Comparison of ENCODE assay signal across 26 cellular contexts in genomic region chr11:33454264-33454663, GRCh38.
DNase-seq lines count a peak whose midpoint lies in the region; ATAC-seq, FAIRE-seq and TF ChIP-seq lines count a peak whose summit lies in the region.
"Had no signal": no experiment of that assay in that cellular context is flagged by ENCODE, and none has a peak within 500 bp of the region (broad histone marks: within the 10 kb centered on the region; RNA-seq: fewer than 3 reads in every experiment).

No MANE protein-coding gene starts in this region.

- peaks cover 7% of the 10 kb centered on the region for H3K4me1 ChIP-seq in IMR-90 (ENCODE audit: control insufficient read depth, insufficient read depth, low read length)
- peaks cover 27% of the 10 kb centered on the region for H3K4me1 ChIP-seq in astrocyte (ENCODE audit: insufficient read depth, low read length)
- H3K4me1 ChIP-seq: left ventricle myocardium inferior, sigmoid colon, suprapubic skin had no signal

- H3K36me3 Mint-ChIP-seq in astrocyte (ENCODE audit: low read depth, unreplicated experiment), result no peaks in the 10 kb centered on the region
- no peaks in the 10 kb centered on the region for H3K36me3 Mint-ChIP-seq in activated naive CD8-positive, alpha-beta T cell treated with anti-CD3 and anti-CD28 coated beads for 36 hours
- H3K36me3 Mint-ChIP-seq: CD14-positive monocyte had no signal

- no peak overlapping the region for H3K23ac ChIP-seq in IMR-90 (ENCODE audit: low read depth, low read length)

- BruUV-seq in IMR-90 (replicated peaks; lab: Mats Ljungman, UMichigan), result no TSS peak

- H4K91ac ChIP-seq in IMR-90 (ENCODE audit: insufficient read depth, low read depth, low read length), result no peak overlapping the region

- H2BK5ac ChIP-seq in IMR-90 (ENCODE audit: low read depth, low read length, poor library complexity, severe bottlenecking), result no peak overlapping the region

- H3K27me3 Mint-ChIP-seq in astrocyte (ENCODE audit: low read depth, unreplicated experiment), result no peaks in the 10 kb centered on the region
- peaks cover 4% of the 10 kb centered on the region for H3K27me3 Mint-ChIP-seq in activated naive CD8-positive, alpha-beta T cell treated with anti-CD3 and anti-CD28 coated beads for 36 hours

- no peak overlapping the region for H2BK20ac ChIP-seq in IMR-90 (ENCODE audit: low read depth, low read length)

- intact Hi-C loops in IMR-90 (cut with micrococcal nuclease), result loop anchor here (5.0 kb wide), 2 partner anchors 78 to 238 kb away; no protein-coding TSS in a partner anchor

- H3K27ac Mint-ChIP-seq in astrocyte (ENCODE audit: unreplicated experiment), result peak overlapping the region; percentile 56
- H3K27ac Mint-ChIP-seq in activated naive CD8-positive, alpha-beta T cell treated with anti-CD3 and anti-CD28 coated beads for 36 hours, result no peak overlapping the region
- H3K27ac Mint-ChIP-seq: CD14-positive monocyte had no signal

- FAIRE-seq in astrocyte (lab: Jason Lieb, UNC), result peak; percentile 13
- FAIRE-seq: bronchial epithelial cell, GM12892, HepG2, islet of Langerhans had no signal

- peaks cover 10% of the 10 kb centered on the region for H3K9me1 ChIP-seq in IMR-90 (ENCODE audit: insufficient read depth, low read length)

- no peak overlapping the region for H2AK9ac ChIP-seq in IMR-90 (replicated peaks; ENCODE audit: low read depth, low read length, poor library complexity)

- no peak overlapping the region for H2BK120ac ChIP-seq in IMR-90 (ENCODE audit: low read depth, low read length)

- DNase-seq in IMR-90, result no peak
- peak; percentile 49 to 69 for DNase-seq in NCI-H1930 (lab: John Stamatoyannopoulos, UW)
- DNase-seq in NCI-H524 (lab: John Stamatoyannopoulos, UW), result peak; percentile 11 to 51
- no peak for DNase-seq in astrocyte (ENCODE audit: low read depth)
- DNase-seq in activated T-cell treated with anti-CD3 and anti-CD28 coated beads for 4 hours, result no peak
- DNase-seq in activated naive CD8-positive, alpha-beta T cell treated with anti-CD3 and anti-CD28 coated beads for 36 hours, result no peak
- no peak for DNase-seq in NCI-H1436 treated with DMSO at 0.1 percent for 48 hours (lab: John Stamatoyannopoulos, UW)
- DNase-seq: activated CD4-positive, alpha-beta T cell treated with anti-CD3 and anti-CD28 coated beads for 48 hours; activated T-cell treated with anti-CD3 and anti-CD28 coated beads, Interleukin-2, amount 50 U/mL, for 48 hours; Kasumi-1; left ventricle myocardium inferior; mesendoderm; MV-4-11; NCI-H2107; Right ventricle myocardium superior; sigmoid colon; stimulated activated CD4-positive, alpha-beta T cell treated with anti-CD3 and anti-CD28 coated beads, Interleukin-4, amount 100 ng/mL, for 4 hours; stimulated activated naive CD4-positive, alpha-beta T cell had no signal

- no peak overlapping the region for H2AK5ac ChIP-seq in IMR-90 (ENCODE audit: low read depth, low read length)

- H3K4me3 ChIP-seq in IMR-90 (ENCODE audit: insufficient read depth, low read depth, low read length), result no peak overlapping the region
- H3K4me3 ChIP-seq in astrocyte (ENCODE audit: insufficient read depth, low read depth, low read length), result no peak overlapping the region
- H3K4me3 ChIP-seq: left ventricle myocardium inferior, sigmoid colon, suprapubic skin had no signal

- 0 out of 2 replicates have a peak overlapping the region, but pooled peaks have one; percentile 23 for H3K14ac ChIP-seq in IMR-90 (replicated peaks; ENCODE audit: low read depth, low read length)

- TF ChIP-seq RAD21 in IMR-90 (IDR thresholded peaks at IDR 0.05; ENCODE audit: low read length), result no peak

- peaks cover 72% of the 10 kb centered on the region for H3K79me2 ChIP-seq in astrocyte (ENCODE audit: insufficient read depth, low read length)

- no peak overlapping the region for H2BK15ac ChIP-seq in IMR-90 (ENCODE audit: low read depth, low read length)

- H2AFZ ChIP-seq in IMR-90 (replicated peaks; ENCODE audit: low read length, poor library complexity) (no peak overlapping the region), astrocyte (ENCODE audit: low read depth, low read length) (no peak overlapping the region)

- POLR2A ChIA-PET in IMR-90 (lab: Charles Lee; ENCODE audit: unreplicated experiment), result no interaction called here

- no peak overlapping the region; the same call in 1 of the 2 replicates for H3K18ac ChIP-seq in IMR-90 (ENCODE audit: low read depth, low read length)

- H3K56ac ChIP-seq in IMR-90 (ENCODE audit: extremely low read depth, insufficient read depth, low read length), result no peak overlapping the region

- no peaks in the 10 kb centered on the region for H3K36me3 ChIP-seq in IMR-90 (ENCODE audit: control insufficient read depth, insufficient read depth, low read length)
- H3K36me3 ChIP-seq in astrocyte (ENCODE audit: insufficient read depth, low read length), result no peaks in the 10 kb centered on the region
- H3K36me3 ChIP-seq: left ventricle myocardium inferior, neutrophil, sigmoid colon, suprapubic skin had no signal

- no peak overlapping the region for H3K4me3 Mint-ChIP-seq in astrocyte (ENCODE audit: unreplicated experiment)
- H3K4me3 Mint-ChIP-seq in activated naive CD8-positive, alpha-beta T cell treated with anti-CD3 and anti-CD28 coated beads for 36 hours, result no peak overlapping the region
- H3K4me3 Mint-ChIP-seq: CD14-positive monocyte had no signal

- H4K8ac ChIP-seq in IMR-90 (ENCODE audit: low read depth in 2 of 2, low read length in 2 of 2), result no peak overlapping the region

- no peaks in the 10 kb centered on the region for H3K9me3 Mint-ChIP-seq in astrocyte (ENCODE audit: unreplicated experiment)
- H3K9me3 Mint-ChIP-seq in activated naive CD8-positive, alpha-beta T cell treated with anti-CD3 and anti-CD28 coated beads for 36 hours, result no peaks in the 10 kb centered on the region

- CTCF ChIA-PET in IMR-90 (lab: Yijun Ruan, JAX), result no interaction called here

- H3K4me2 ChIP-seq in IMR-90 (ENCODE audit: low read depth, low read length), result no peak overlapping the region
- no peak overlapping the region for H3K4me2 ChIP-seq in astrocyte (ENCODE audit: low read length)

- H3K27me3 ChIP-seq in IMR-90 (ENCODE audit: control insufficient read depth, insufficient read depth, low read length) (no peaks in the 10 kb centered on the region), astrocyte (ENCODE audit: insufficient read depth, low read length) (no peaks in the 10 kb centered on the region)
- H3K27me3 ChIP-seq: sigmoid colon had no signal

- H3K27ac ChIP-seq in IMR-90 (ENCODE audit: insufficient read depth, low read length) (no peak overlapping the region), astrocyte (ENCODE audit: low read depth, low read length) (no peak overlapping the region)
- H3K27ac ChIP-seq: left ventricle myocardium inferior, neutrophil, sigmoid colon, suprapubic skin, VCaP had no signal

- H3K9me3 ChIP-seq in IMR-90 (ENCODE audit: control insufficient read depth, insufficient read depth, low read length) (no peaks in the 10 kb centered on the region), astrocyte (ENCODE audit: insufficient read depth, low read depth, low read length) (no peaks in the 10 kb centered on the region)
- H3K9me3 ChIP-seq: left ventricle myocardium inferior, neutrophil, sigmoid colon, suprapubic skin had no signal

- H3K4me1 Mint-ChIP-seq in astrocyte (ENCODE audit: low read depth, unreplicated experiment), result peaks cover 26% of the 10 kb centered on the region
- H3K4me1 Mint-ChIP-seq in activated naive CD8-positive, alpha-beta T cell treated with anti-CD3 and anti-CD28 coated beads for 36 hours, result no peaks in the 10 kb centered on the region
- H3K4me1 Mint-ChIP-seq: CD14-positive monocyte had no signal

- TF ChIP-seq CTCF in IMR-90 (conservative IDR thresholded peaks at IDR 0.05; ENCODE audit: low read depth, low read length) (no peak), astrocyte (IDR thresholded peaks at IDR 0.05; ENCODE audit: insufficient read depth, low read depth, low read length) (no peak)

- H3K9ac ChIP-seq in IMR-90 (ENCODE audit: low read depth, low read length) (no peak overlapping the region), astrocyte (ENCODE audit: low read length) (no peak overlapping the region)

- TF ChIP-seq POLR2A in IMR-90 (IDR thresholded peaks at IDR 0.05; ENCODE audit: low read depth, low read length), result no peak

- ATAC-seq in IMR-90 (ENCODE audit: low read depth), result no peak
- ATAC-seq: HepG2 had no signal

- no peaks in the 10 kb centered on the region for H4K20me1 ChIP-seq in IMR-90 (ENCODE audit: insufficient read depth, low read length)
- no peaks in the 10 kb centered on the region for H4K20me1 ChIP-seq in astrocyte (ENCODE audit: insufficient read depth, low read length)

- dilution Hi-C loops in IMR-90 (cut with HindIII; ENCODE audit: low sequenced_read_pairs, unreplicated experiment), result no loop called here

- H4K5ac ChIP-seq in IMR-90 (ENCODE audit: low read depth, low read length), result no peak overlapping the region

- 100% methylated on average over 1 of the region's 1 CpG; no CpG with 5 or more reads in 1 of the 2 experiments for WGBS in IMR-90 (ENCODE audit: extremely low coverage in 2 of 2, insufficient read length in 1 of 2), 2 experiments

- peaks cover 4 to 53% of the 10 kb centered on the region in 2 experiments; a peak in 3 of 4 replicates for H3K79me1 ChIP-seq in IMR-90 (ENCODE audit: low read depth in 1 of 2, low read length in 2 of 2)

- 0 out of 2 replicates have a peak overlapping the region, but pooled peaks have one; percentile 27 for H3K4ac ChIP-seq in IMR-90 (ENCODE audit: low read depth, low read length)

- in situ Hi-C loops in IMR-90 (cut with MboI; ENCODE audit: low sequenced_read_pairs), result no loop called here

TF ChIP-seq in IMR-90, 13 proteins besides CTCF, POLR2A, EP300 and RAD21 (continues in another document):
- no peak for TF ChIP-seq FOS (IDR thresholded peaks at IDR 0.05; ENCODE audit: low read depth, low read length)
- TF ChIP-seq CHD1 (IDR thresholded peaks at IDR 0.05; ENCODE audit: low read depth, low read length), result no peak
- no peak for TF ChIP-seq RCOR1 (IDR thresholded peaks at IDR 0.05; ENCODE audit: insufficient replicate concordance, low read length)
- TF ChIP-seq MAZ (IDR thresholded peaks at IDR 0.05; ENCODE audit: borderline replicate concordance, low read depth, low read length), result no peak
- TF ChIP-seq RFX5 (IDR thresholded peaks at IDR 0.05; ENCODE audit: low read depth, low read length), result no peak
- no peak for TF ChIP-seq CEBPB (IDR thresholded peaks at IDR 0.05; ENCODE audit: low read depth, low read length)
- TF ChIP-seq SMC3 (IDR thresholded peaks at IDR 0.05; ENCODE audit: low read depth, low read length), result no peak
- TF ChIP-seq NFE2L2 (IDR thresholded peaks at IDR 0.05; ENCODE audit: low read depth, low read length), result no peak
- TF ChIP-seq ELK1 (IDR thresholded peaks at IDR 0.05; ENCODE audit: borderline replicate concordance, low read depth, low read length), result no peak

Comparison
In these comparisons a context has a peak if more than half of its experiments do, and no peak if none do; other contexts are left out.
1. DNase-seq: peak in NCI-H1930 (2 of 2) and NCI-H524 (2 of 2); none in IMR-90 (single experiment), astrocyte (single experiment), activated T-cell treated with anti-CD3 and anti-CD28 coated beads for 4 hours (single experiment), activated naive CD8-positive, alpha-beta T cell treated with anti-CD3 and anti-CD28 coated beads for 36 hours (single experiment) and NCI-H1436 treated with DMSO at 0.1 percent for 48 hours (single experiment).